31 cellular contexts compared by ENCODE assay signal in genomic region chr5:52660621-52661020, GRCh38.
DNase-seq lines count a peak whose midpoint lies in the region; ATAC-seq and TF ChIP-seq lines count a peak whose summit lies in the region.
"Had no signal": no experiment of that assay in that cellular context is flagged by ENCODE, and none has a peak within 500 bp of the region (broad histone marks: within the 10 kb centered on the region; RNA-seq: fewer than 3 reads in every experiment).

No MANE protein-coding gene starts in this region.

- no peaks in the 10 kb centered on the region for H3K9me2 ChIP-seq in SK-N-SH
- H3K9me2 ChIP-seq in Loucy (replicated peaks; ENCODE audit: low read depth, low read length), result no peaks in the 10 kb centered on the region

- DNase-seq in SK-N-SH (no peak), smooth muscle cell (lab: John Stamatoyannopoulos, UW; ENCODE audit: unreplicated experiment) (no peak), CD1c-positive myeloid dendritic cell (ENCODE audit: extremely low spot score) (no peak), NCI-H2107 (lab: John Stamatoyannopoulos, UW) (no peak)
- DNase-seq: 8988T; ACHN; AML-193; BE2C; C1 segment of cervical spinal cord; Caco-2; Calu3; CD4-positive, alpha-beta memory T cell; CD4-positive, alpha-beta T cell; CD4-positive, CD25-positive, alpha-beta regulatory T cell; CD8-positive, alpha-beta memory T cell; CD8-positive, alpha-beta T cell; COR-L47; DMS 273 treated with DMSO at 0.1 percent for 48 hours; DMS153; DMS53; DMS79; DMS79 treated with DMSO at 0.1 percent for 48 hours; DND-41; EL had no signal

- H3K9me3 ChIP-seq in SK-N-SH, result no peaks in the 10 kb centered on the region
- no peaks in the 10 kb centered on the region for H3K9me3 ChIP-seq in Loucy (ENCODE audit: insufficient read depth, low read depth, low read length)
- no peaks in the 10 kb centered on the region for H3K9me3 ChIP-seq in smooth muscle cell (replicated peaks; ENCODE audit: low read depth)
- H3K9me3 ChIP-seq: A549; BE2C; BLaER1; BLaER1 treated with 17β-estradiol and CSF1 and Interleukin-3, amounts not matched to agents 10 nM and 100 nM; Caco-2 had no signal

- ATAC-seq in SK-N-SH treated with all-trans-retinoic acid at 6 μM for 48 hours, result no peak
- ATAC-seq: A549; CD8-positive, alpha-beta T cell had no signal

- no peak overlapping the region for H3K4me2 ChIP-seq in SK-N-SH
- no peak overlapping the region for H3K4me2 ChIP-seq in Loucy (ENCODE audit: low read depth, low read length, poor library complexity, severe bottlenecking)
- no peak overlapping the region for H3K4me2 ChIP-seq in smooth muscle cell
- H3K4me2 ChIP-seq: A549; BLaER1; BLaER1 treated with 17β-estradiol and CSF1 and Interleukin-3, amounts not matched to agents 10 nM and 100 nM had no signal

- TF ChIP-seq EP300 in SK-N-SH (IDR thresholded peaks at IDR 0.05; ENCODE audit: borderline replicate concordance in 1 of 2, low read depth in 1 of 2, low read length in 1 of 2), result peak in 1 of 2 experiments; percentile 53; a peak in 1 of 4 replicates

- H3K79me2 ChIP-seq in SK-N-SH (ENCODE audit: insufficient read depth), result no peaks in the 10 kb centered on the region; the same call in 1 of the 2 replicates
- H3K79me2 ChIP-seq in Loucy (ENCODE audit: insufficient read depth, low read length), result no peaks in the 10 kb centered on the region
- H3K79me2 ChIP-seq in smooth muscle cell (ENCODE audit: low read depth), result no peaks in the 10 kb centered on the region

- H3F3A ChIP-seq in SK-N-SH (replicated peaks; ENCODE audit: insufficient read depth) (peaks cover 7% of the 10 kb centered on the region), Loucy (ENCODE audit: low read depth) (no peaks in the 10 kb centered on the region), smooth muscle cell (ENCODE audit: low read depth) (peaks cover 8% of the 10 kb centered on the region)

- TF ChIP-seq CTCF in SK-N-SH (IDR thresholded peaks at IDR 0.05) (no peak), Loucy (conservative IDR thresholded peaks at IDR 0.05; ENCODE audit: low read length) (no peak), smooth muscle cell (IDR thresholded peaks at IDR 0.05; ENCODE audit: borderline replicate concordance, insufficient read depth, poor library complexity, severe bottlenecking) (no peak)

- POLR2A ChIA-PET in SK-N-SH (lab: Yijun Ruan, JAX), result no interaction called here

- H3K9ac ChIP-seq in SK-N-SH (no peak overlapping the region), Loucy (ENCODE audit: low read depth, low read length, poor library complexity, severe bottlenecking) (no peak overlapping the region), smooth muscle cell (ENCODE audit: low read depth) (no peak overlapping the region)
- H3K9ac ChIP-seq: BLaER1; BLaER1 treated with 17β-estradiol and CSF1 and Interleukin-3, amounts not matched to agents 10 nM and 100 nM had no signal

- no peak for TF ChIP-seq RAD21 in SK-N-SH (IDR thresholded peaks at IDR 0.05; ENCODE audit: low read length)

- H3K27ac ChIP-seq in SK-N-SH (ENCODE audit: low read depth in 2 of 2, low read length in 1 of 2), result peak overlapping the region in 1 of 2 experiments; percentile 85; a peak in 2 of 4 replicates
- no peak overlapping the region for H3K27ac ChIP-seq in smooth muscle cell (ENCODE audit: low read depth)
- H3K27ac ChIP-seq: 22Rv1; A549; BLaER1; BLaER1 treated with 17β-estradiol and CSF1 and Interleukin-3, amounts not matched to agents 10 nM and 100 nM; C4-2B had no signal

- no peak overlapping the region for H2AFZ ChIP-seq in SK-N-SH (ENCODE audit: low read depth)
- H2AFZ ChIP-seq in Loucy (ENCODE audit: low read length), result peak overlapping the region; percentile 42; the same call in 1 of the 2 replicates
- H2AFZ ChIP-seq in smooth muscle cell (ENCODE audit: low read depth), result peak overlapping the region; percentile 73

- no peaks in the 10 kb centered on the region for H4K20me1 ChIP-seq in SK-N-SH (ENCODE audit: insufficient read depth)
- no peaks in the 10 kb centered on the region for H4K20me1 ChIP-seq in Loucy (ENCODE audit: insufficient read depth, low read length, poor library complexity, severe bottlenecking)
- H4K20me1 ChIP-seq in smooth muscle cell (ENCODE audit: low read depth), result no peaks in the 10 kb centered on the region
- H4K20me1 ChIP-seq: BLaER1; BLaER1 treated with 17β-estradiol and CSF1 and Interleukin-3, amounts not matched to agents 10 nM and 100 nM had no signal

- H3K4me1 ChIP-seq in SK-N-SH (ENCODE audit: control insufficient read depth in 1 of 2, insufficient read depth in 2 of 2, low read depth in 1 of 2, low read length in 1 of 2) (peaks cover 7 to 23% of the 10 kb centered on the region in 2 experiments; a peak in 3 of 4 replicates), Loucy (ENCODE audit: insufficient read depth, low read length, poor library complexity, severe bottlenecking) (peaks cover 6% of the 10 kb centered on the region), smooth muscle cell (ENCODE audit: low read depth) (peaks cover 12% of the 10 kb centered on the region)
- H3K4me1 ChIP-seq: A549; BLaER1; BLaER1 treated with 17β-estradiol and CSF1 and Interleukin-3, amounts not matched to agents 10 nM and 100 nM; Caco-2 had no signal

- no peaks in the 10 kb centered on the region for H3K36me3 ChIP-seq in SK-N-SH (replicated peaks in 1 of 2; ENCODE audit: control insufficient read depth in 1 of 2, insufficient read depth in 2 of 2, low read length in 1 of 2)
- H3K36me3 ChIP-seq in Loucy (ENCODE audit: insufficient read depth, low read length), result no peaks in the 10 kb centered on the region
- no peaks in the 10 kb centered on the region for H3K36me3 ChIP-seq in smooth muscle cell (ENCODE audit: low read depth)
- H3K36me3 ChIP-seq: BE2C; BLaER1; BLaER1 treated with 17β-estradiol and CSF1 and Interleukin-3, amounts not matched to agents 10 nM and 100 nM had no signal

- no peak overlapping the region for H3K4me3 ChIP-seq in SK-N-SH (ENCODE audit: low read depth in 2 of 2, low read length in 1 of 2)
- H3K4me3 ChIP-seq in Loucy (ENCODE audit: low read length, poor library complexity, severe bottlenecking), result no peak overlapping the region
- no peak overlapping the region for H3K4me3 ChIP-seq in smooth muscle cell
- H3K4me3 ChIP-seq: A549; BLaER1; BLaER1 treated with 17β-estradiol and CSF1 and Interleukin-3, amounts not matched to agents 10 nM and 100 nM had no signal

- 18% methylated on average over 1 of the region's 1 CpG for WGBS in SK-N-SH (ENCODE audit: low lambda C conversion rate)
- WGBS in smooth muscle cell (ENCODE audit: low lambda C conversion rate), result 66% methylated on average over 1 of the region's 1 CpG

- CTCF ChIA-PET in SK-N-SH (lab: Yijun Ruan, JAX), result interaction anchor here (0.7 to 1.2 kb wide), 4 partner anchors 139 to 1702 kb away, joined by 3 read pairs; no protein-coding TSS in a partner anchor

- H3K27me3 ChIP-seq in SK-N-SH (ENCODE audit: insufficient read depth) (no peaks in the 10 kb centered on the region), Loucy (ENCODE audit: insufficient read depth, low read length, poor library complexity, severe bottlenecking) (no peaks in the 10 kb centered on the region), smooth muscle cell (ENCODE audit: low read depth) (no peaks in the 10 kb centered on the region)
- H3K27me3 ChIP-seq: BE2C; BLaER1; BLaER1 treated with 17β-estradiol and CSF1 and Interleukin-3, amounts not matched to agents 10 nM and 100 nM had no signal

TF ChIP-seq in SK-N-SH, 30 proteins besides CTCF, POLR2A, EP300 and RAD21:
- TF ChIP-seq GATA2 (CRISPR knock-in tag; IDR thresholded peaks at IDR 0.05) (peak; percentile 74), MEF2A (IDR thresholded peaks at IDR 0.05; ENCODE audit: borderline replicate concordance, low read depth) (no peak), FOSL2 (IDR thresholded peaks at IDR 0.05; ENCODE audit: borderline replicate concordance, low read depth) (no peak), EZH2phosphoT487 (IDR thresholded peaks at IDR 0.05; ENCODE audit: borderline replicate concordance, low read depth) (no peak), FOXJ3 (CRISPR knock-in tag; IDR thresholded peaks at IDR 0.05) (peak; percentile 57; the same call in 1 of the 2 replicates), TCF12 (IDR thresholded peaks at IDR 0.05) (no peak), YY1 (IDR thresholded peaks at IDR 0.05; ENCODE audit: low read depth) (no peak)
TF ChIP-seq in SK-N-SH: peak in this region for 2.

TF ChIP-seq in SK-N-SH treated with all-trans-retinoic acid at 6 μM for 48 hours, 23 proteins besides CTCF, POLR2A, EP300 and RAD21 (continues in another document):
- TF ChIP-seq OSR1 (CRISPR knock-in tag; IDR thresholded peaks at IDR 0.05) (no peak), PPARA (CRISPR knock-in tag; IDR thresholded peaks at IDR 0.05; ENCODE audit: borderline replicate concordance) (no peak), ESRRG (CRISPR knock-in tag; IDR thresholded peaks at IDR 0.05) (no peak), BACH2 (CRISPR knock-in tag; IDR thresholded peaks at IDR 0.05; ENCODE audit: borderline replicate concordance) (no peak), ZNF565 (CRISPR knock-in tag; conservative IDR thresholded peaks at IDR 0.05; ENCODE audit: low read depth) (no peak), ZNF70 (CRISPR knock-in tag; IDR thresholded peaks at IDR 0.05) (no peak), ZC3H10 (CRISPR knock-in tag; IDR thresholded peaks at IDR 0.05) (no peak), ZFP30 (CRISPR knock-in tag; IDR thresholded peaks at IDR 0.05) (no peak), CREB5 (CRISPR knock-in tag; IDR thresholded peaks at IDR 0.05; ENCODE audit: low read depth) (no peak)
